ENCODE assay signal across 1 cellular context in the genomic region with DNA sequence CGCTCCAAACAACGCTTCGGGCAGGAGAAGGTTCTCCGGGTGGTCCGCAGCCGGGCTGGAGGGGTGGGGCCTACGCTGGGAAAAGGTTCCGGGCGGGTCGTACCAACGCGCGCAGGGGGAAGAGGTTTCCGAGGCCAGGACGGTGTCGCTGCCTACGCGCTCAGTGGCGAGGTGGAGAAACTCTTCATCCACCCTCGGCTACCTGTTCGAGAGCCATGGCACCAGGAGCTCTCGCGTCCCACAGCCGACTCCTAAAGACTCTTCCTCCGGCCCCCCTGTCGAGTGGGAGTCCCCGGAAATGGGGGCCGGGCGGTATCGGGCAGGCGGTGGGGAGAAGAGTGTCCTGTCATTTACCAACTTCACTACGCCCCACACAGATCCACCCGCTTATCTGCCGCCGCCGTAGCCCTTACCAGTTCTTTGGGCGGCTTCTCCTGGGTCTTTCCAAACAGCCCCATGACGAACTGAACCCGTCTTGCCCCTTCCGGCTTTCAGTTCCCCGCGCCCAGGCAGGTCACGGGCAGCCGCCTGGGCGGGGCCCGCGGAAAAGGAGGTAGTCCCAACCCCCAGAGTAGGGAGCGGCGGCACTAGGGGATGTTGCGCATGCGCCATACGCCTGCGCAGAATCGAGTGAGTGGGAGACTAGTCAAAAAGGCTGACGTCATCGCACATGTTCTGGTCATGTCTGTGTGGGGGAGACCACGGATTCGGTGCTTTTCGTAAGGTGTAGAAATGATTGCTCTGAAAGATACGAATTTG.
TF ChIP-seq lines count a peak whose summit lies in the region.

A gene (minus strand): TSS at position 553 of the 759 bp plus-strand sequence. CDS start 95 bp downstream, at position 458.

TF ChIP-seq in HepG2, 621 proteins besides CTCF, POLR2A, EP300 and RAD21 (continued from another document and continues in another):
- TF ChIP-seq, protein P1, sequence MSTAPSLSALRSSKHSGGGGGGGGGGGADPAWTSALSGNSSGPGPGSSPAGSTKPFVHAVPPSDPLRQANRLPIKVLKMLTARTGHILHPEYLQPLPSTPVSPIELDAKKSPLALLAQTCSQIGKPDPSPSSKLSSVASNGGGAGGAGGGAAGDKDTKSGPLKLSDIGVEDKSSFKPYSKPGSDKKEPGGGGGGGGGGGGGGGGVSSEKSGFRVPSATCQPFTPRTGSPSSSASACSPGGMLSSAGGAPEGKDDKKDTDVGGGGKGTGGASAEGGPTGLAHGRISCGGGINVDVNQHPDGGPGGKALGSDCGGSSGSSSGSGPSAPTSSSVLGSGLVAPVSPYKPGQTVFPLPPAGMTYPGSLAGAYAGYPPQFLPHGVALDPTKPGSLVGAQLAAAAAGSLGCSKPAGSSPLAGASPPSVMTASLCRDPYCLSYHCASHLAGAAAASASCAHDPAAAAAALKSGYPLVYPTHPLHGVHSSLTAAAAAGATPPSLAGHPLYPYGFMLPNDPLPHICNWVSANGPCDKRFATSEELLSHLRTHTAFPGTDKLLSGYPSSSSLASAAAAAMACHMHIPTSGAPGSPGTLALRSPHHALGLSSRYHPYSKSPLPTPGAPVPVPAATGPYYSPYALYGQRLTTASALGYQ (CRISPR knock-in tag; IDR thresholded peaks at IDR 0.05) = peak; percentile 38
- TF ChIP-seq ZNF143 (CRISPR knock-in tag; IDR thresholded peaks at IDR 0.05) = no peak
- TF ChIP-seq, protein P2, sequence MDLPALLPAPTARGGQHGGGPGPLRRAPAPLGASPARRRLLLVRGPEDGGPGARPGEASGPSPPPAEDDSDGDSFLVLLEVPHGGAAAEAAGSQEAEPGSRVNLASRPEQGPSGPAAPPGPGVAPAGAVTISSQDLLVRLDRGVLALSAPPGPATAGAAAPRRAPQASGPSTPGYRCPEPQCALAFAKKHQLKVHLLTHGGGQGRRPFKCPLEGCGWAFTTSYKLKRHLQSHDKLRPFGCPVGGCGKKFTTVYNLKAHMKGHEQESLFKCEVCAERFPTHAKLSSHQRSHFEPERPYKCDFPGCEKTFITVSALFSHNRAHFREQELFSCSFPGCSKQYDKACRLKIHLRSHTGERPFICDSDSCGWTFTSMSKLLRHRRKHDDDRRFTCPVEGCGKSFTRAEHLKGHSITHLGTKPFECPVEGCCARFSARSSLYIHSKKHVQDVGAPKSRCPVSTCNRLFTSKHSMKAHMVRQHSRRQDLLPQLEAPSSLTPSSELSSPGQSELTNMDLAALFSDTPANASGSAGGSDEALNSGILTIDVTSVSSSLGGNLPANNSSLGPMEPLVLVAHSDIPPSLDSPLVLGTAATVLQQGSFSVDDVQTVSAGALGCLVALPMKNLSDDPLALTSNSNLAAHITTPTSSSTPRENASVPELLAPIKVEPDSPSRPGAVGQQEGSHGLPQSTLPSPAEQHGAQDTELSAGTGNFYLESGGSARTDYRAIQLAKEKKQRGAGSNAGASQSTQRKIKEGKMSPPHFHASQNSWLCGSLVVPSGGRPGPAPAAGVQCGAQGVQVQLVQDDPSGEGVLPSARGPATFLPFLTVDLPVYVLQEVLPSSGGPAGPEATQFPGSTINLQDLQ (CRISPR knock-in tag; IDR thresholded peaks at IDR 0.05) = peak; percentile 87
- TF ChIP-seq AGO1 (IDR thresholded peaks at IDR 0.05; ENCODE audit: low read depth, low read length, poor library complexity, severe bottlenecking) = peak; percentile 70
- TF ChIP-seq, protein P3, sequence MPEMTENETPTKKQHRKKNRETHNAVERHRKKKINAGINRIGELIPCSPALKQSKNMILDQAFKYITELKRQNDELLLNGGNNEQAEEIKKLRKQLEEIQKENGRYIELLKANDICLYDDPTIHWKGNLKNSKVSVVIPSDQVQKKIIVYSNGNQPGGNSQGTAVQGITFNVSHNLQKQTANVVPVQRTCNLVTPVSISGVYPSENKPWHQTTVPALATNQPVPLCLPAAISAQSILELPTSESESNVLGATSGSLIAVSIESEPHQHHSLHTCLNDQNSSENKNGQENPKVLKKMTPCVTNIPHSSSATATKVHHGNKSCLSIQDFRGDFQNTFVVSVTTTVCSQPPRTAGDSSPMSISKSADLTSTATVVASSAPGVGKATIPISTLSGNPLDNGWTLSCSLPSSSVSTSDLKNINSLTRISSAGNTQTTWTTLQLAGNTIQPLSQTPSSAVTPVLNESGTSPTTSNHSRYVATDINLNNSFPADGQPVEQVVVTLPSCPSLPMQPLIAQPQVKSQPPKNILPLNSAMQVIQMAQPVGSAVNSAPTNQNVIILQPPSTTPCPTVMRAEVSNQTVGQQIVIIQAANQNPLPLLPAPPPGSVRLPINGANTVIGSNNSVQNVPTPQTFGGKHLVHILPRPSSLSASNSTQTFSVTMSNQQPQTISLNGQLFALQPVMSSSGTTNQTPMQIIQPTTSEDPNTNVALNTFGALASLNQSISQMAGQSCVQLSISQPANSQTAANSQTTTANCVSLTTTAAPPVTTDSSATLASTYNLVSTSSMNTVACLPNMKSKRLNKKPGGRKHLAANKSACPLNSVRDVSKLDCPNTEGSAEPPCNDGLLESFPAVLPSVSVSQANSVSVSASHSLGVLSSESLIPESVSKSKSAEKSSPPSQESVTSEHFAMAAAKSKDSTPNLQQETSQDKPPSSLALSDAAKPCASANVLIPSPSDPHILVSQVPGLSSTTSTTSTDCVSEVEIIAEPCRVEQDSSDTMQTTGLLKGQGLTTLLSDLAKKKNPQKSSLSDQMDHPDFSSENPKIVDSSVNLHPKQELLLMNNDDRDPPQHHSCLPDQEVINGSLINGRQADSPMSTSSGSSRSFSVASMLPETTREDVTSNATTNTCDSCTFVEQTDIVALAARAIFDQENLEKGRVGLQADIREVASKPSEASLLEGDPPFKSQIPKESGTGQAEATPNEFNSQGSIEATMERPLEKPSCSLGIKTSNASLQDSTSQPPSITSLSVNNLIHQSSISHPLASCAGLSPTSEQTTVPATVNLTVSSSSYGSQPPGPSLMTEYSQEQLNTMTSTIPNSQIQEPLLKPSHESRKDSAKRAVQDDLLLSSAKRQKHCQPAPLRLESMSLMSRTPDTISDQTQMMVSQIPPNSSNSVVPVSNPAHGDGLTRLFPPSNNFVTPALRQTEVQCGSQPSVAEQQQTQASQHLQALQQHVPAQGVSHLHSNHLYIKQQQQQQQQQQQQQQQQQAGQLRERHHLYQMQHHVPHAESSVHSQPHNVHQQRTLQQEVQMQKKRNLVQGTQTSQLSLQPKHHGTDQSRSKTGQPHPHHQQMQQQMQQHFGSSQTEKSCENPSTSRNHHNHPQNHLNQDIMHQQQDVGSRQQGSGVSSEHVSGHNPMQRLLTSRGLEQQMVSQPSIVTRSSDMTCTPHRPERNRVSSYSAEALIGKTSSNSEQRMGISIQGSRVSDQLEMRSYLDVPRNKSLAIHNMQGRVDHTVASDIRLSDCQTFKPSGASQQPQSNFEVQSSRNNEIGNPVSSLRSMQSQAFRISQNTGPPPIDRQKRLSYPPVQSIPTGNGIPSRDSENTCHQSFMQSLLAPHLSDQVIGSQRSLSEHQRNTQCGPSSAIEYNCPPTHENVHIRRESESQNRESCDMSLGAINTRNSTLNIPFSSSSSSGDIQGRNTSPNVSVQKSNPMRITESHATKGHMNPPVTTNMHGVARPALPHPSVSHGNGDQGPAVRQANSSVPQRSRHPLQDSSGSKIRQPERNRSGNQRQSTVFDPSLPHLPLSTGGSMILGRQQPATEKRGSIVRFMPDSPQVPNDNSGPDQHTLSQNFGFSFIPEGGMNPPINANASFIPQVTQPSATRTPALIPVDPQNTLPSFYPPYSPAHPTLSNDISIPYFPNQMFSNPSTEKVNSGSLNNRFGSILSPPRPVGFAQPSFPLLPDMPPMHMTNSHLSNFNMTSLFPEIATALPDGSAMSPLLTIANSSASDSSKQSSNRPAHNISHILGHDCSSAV (CRISPR knock-in tag; IDR thresholded peaks at IDR 0.05; ENCODE audit: borderline replicate concordance) = peak; percentile 41; the same call in 1 of the 2 replicates
- TF ChIP-seq ZNF543 (CRISPR knock-in tag; IDR thresholded peaks at IDR 0.05) = peak; percentile 83
- TF ChIP-seq ZNF891 (CRISPR knock-in tag; IDR thresholded peaks at IDR 0.05) = no peak; the same call in 1 of the 2 replicates
- TF ChIP-seq, protein P4, sequence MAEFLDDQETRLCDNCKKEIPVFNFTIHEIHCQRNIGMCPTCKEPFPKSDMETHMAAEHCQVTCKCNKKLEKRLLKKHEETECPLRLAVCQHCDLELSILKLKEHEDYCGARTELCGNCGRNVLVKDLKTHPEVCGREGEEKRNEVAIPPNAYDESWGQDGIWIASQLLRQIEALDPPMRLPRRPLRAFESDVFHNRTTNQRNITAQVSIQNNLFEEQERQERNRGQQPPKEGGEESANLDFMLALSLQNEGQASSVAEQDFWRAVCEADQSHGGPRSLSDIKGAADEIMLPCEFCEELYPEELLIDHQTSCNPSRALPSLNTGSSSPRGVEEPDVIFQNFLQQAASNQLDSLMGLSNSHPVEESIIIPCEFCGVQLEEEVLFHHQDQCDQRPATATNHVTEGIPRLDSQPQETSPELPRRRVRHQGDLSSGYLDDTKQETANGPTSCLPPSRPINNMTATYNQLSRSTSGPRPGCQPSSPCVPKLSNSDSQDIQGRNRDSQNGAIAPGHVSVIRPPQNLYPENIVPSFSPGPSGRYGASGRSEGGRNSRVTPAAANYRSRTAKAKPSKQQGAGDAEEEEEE (CRISPR knock-in tag; IDR thresholded peaks at IDR 0.05; ENCODE audit: borderline replicate concordance) = no peak
- TF ChIP-seq TEAD2 (CRISPR knock-in tag; IDR thresholded peaks at IDR 0.05) = 0 out of 2 replicates have a peak, but pooled peaks have one; percentile 58
- TF ChIP-seq, protein P5, sequence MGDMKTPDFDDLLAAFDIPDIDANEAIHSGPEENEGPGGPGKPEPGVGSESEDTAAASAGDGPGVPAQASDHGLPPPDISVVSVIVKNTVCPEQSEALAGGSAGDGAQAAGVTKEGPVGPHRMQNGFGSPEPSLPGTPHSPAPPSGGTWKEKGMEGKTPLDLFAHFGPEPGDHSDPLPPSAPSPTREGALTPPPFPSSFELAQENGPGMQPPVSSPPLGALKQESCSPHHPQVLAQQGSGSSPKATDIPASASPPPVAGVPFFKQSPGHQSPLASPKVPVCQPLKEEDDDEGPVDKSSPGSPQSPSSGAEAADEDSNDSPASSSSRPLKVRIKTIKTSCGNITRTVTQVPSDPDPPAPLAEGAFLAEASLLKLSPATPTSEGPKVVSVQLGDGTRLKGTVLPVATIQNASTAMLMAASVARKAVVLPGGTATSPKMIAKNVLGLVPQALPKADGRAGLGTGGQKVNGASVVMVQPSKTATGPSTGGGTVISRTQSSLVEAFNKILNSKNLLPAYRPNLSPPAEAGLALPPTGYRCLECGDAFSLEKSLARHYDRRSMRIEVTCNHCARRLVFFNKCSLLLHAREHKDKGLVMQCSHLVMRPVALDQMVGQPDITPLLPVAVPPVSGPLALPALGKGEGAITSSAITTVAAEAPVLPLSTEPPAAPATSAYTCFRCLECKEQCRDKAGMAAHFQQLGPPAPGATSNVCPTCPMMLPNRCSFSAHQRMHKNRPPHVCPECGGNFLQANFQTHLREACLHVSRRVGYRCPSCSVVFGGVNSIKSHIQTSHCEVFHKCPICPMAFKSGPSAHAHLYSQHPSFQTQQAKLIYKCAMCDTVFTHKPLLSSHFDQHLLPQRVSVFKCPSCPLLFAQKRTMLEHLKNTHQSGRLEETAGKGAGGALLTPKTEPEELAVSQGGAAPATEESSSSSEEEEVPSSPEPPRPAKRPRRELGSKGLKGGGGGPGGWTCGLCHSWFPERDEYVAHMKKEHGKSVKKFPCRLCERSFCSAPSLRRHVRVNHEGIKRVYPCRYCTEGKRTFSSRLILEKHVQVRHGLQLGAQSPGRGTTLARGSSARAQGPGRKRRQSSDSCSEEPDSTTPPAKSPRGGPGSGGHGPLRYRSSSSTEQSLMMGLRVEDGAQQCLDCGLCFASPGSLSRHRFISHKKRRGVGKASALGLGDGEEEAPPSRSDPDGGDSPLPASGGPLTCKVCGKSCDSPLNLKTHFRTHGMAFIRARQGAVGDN (CRISPR knock-in tag; IDR thresholded peaks at IDR 0.05) = peak; percentile 99
- TF ChIP-seq ZNF713 (CRISPR knock-in tag; IDR thresholded peaks at IDR 0.05) = no peak
- TF ChIP-seq, protein P6, sequence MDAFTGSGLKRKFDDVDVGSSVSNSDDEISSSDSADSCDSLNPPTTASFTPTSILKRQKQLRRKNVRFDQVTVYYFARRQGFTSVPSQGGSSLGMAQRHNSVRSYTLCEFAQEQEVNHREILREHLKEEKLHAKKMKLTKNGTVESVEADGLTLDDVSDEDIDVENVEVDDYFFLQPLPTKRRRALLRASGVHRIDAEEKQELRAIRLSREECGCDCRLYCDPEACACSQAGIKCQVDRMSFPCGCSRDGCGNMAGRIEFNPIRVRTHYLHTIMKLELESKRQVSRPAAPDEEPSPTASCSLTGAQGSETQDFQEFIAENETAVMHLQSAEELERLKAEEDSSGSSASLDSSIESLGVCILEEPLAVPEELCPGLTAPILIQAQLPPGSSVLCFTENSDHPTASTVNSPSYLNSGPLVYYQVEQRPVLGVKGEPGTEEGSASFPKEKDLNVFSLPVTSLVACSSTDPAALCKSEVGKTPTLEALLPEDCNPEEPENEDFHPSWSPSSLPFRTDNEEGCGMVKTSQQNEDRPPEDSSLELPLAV (CRISPR knock-in tag; conservative IDR thresholded peaks at IDR 0.05; ENCODE audit: low read depth) = no peak
- peak; percentile 89 for TF ChIP-seq SMAD3 (CRISPR knock-in tag; IDR thresholded peaks at IDR 0.05)
- TF ChIP-seq REXO4 (CRISPR knock-in tag; IDR thresholded peaks at IDR 0.05; ENCODE audit: borderline replicate concordance) = 0 out of 2 replicates have a peak, but pooled peaks have one; percentile 73
- TF ChIP-seq, protein P7, sequence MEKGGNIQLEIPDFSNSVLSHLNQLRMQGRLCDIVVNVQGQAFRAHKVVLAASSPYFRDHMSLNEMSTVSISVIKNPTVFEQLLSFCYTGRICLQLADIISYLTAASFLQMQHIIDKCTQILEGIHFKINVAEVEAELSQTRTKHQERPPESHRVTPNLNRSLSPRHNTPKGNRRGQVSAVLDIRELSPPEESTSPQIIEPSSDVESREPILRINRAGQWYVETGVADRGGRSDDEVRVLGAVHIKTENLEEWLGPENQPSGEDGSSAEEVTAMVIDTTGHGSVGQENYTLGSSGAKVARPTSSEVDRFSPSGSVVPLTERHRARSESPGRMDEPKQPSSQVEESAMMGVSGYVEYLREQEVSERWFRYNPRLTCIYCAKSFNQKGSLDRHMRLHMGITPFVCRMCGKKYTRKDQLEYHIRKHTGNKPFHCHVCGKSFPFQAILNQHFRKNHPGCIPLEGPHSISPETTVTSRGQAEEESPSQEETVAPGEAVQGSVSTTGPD (CRISPR knock-in tag; IDR thresholded peaks at IDR 0.05) = peak; percentile 76; the same call in 1 of the 2 replicates
- TF ChIP-seq ZMAT3 (CRISPR knock-in tag; conservative IDR thresholded peaks at IDR 0.05) = peak; percentile 93
- TF ChIP-seq ZNF530 (CRISPR knock-in tag; IDR thresholded peaks at IDR 0.05; ENCODE audit: low read depth) = no peak
- TF ChIP-seq IRF2 (CRISPR knock-in tag; IDR thresholded peaks at IDR 0.05) = peak; percentile 48
- peak; percentile 49 for TF ChIP-seq DR1 (CRISPR knock-in tag; IDR thresholded peaks at IDR 0.05)
- peak; percentile 96 for TF ChIP-seq NR2C2 (CRISPR knock-in tag; IDR thresholded peaks at IDR 0.05; ENCODE audit: borderline replicate concordance)
